In the genomic region with DNA sequence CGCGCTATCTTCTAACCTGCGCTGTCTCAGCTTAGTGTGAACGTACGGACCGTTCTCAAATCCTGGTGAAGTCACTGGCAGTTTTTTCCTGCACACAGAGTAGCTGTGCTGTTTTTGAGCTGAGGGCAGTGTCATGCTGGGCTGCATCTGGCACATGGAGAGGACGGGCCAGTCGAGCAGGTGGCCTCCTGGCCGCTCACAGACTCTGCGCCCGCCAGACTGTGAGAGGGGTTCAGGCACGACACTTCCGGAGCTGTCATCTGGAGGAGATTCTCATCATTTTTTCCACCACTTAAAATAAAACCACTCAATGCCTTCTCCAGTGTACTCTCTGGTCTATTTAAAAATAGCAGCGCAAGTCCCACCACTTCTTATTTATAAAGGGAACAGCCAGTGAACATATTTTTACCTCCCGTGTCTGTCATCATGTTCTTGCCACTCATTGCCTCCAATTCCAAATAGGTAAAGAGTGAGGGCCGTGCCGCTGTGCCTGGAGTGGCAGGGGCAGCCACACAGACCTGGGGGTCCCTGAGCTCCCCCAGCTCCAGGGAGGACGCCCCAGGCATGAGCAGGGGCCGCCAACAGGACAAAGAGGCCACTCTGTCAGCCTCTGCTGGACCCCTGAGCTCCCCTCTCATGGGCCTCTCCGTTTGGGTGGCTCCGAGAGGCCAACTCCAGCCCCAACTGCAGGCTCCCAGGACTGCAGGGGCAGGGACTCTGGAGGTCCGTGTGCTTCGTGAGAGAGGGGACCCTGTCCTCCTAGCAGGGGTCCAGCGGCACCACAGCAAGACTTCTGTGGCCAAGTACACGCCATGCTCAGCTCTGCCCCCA, we compare ENCODE assay signal across 13 cellular contexts. TPM values are rescaled to one million over a fixed set of nuclear protein-coding genes. Genes with fewer than 3 reads are reported as not detected.
DNase-seq lines count a peak whose midpoint lies in the region; ATAC-seq and FAIRE-seq lines count a peak whose summit lies in the region.
"Had no signal": no experiment of that assay in that cellular context is flagged by ENCODE, and none has a peak within 500 bp of the region (broad histone marks: within the 10 kb centered on the region; RNA-seq: fewer than 3 reads in every experiment).

No MANE protein-coding gene starts in this region.

- H2BK15ac ChIP-seq in mesendoderm (replicated peaks; ENCODE audit: low read depth): no peak overlapping the region

- H3K27ac ChIP-seq in mesendoderm (ENCODE audit: low read depth, low read length): no peak overlapping the region
- H3K27ac ChIP-seq: breast epithelium, esophagus squamous epithelium, upper lobe of left lung had no signal

- no peak for ATAC-seq in HG02852 (IDR thresholded peaks at IDR 0.05; ENCODE audit: unreplicated experiment)

- H3K4me1 ChIP-seq in mesendoderm (ENCODE audit: control insufficient read depth, low read depth, low read length): peaks cover 3% of the 10 kb centered on the region
- H3K4me1 ChIP-seq: breast epithelium, esophagus squamous epithelium had no signal

- no peaks in the 10 kb centered on the region for H3K36me3 ChIP-seq in mesendoderm (ENCODE audit: control insufficient read depth, insufficient read depth, low read length)
- H3K36me3 ChIP-seq: breast epithelium, esophagus squamous epithelium, upper lobe of left lung had no signal

- H3K18ac ChIP-seq in mesendoderm (ENCODE audit: low read length): no peak overlapping the region

- H4K5ac ChIP-seq in mesendoderm (ENCODE audit: low read length): no peak overlapping the region

- no peak overlapping the region for H2BK120ac ChIP-seq in mesendoderm (ENCODE audit: low read depth, low read length)

- WGBS in mesendoderm (ENCODE audit: extremely low coverage, insufficient coverage, low lambda C conversion rate): no CpG with 5 or more reads among the region's 25 CpGs

- H2BK5ac ChIP-seq in mesendoderm (ENCODE audit: low read length): no peak overlapping the region

- no peak overlapping the region for H3K56ac ChIP-seq in mesendoderm (ENCODE audit: low read length)

- FAIRE-seq in RCC 7860 (lab: Jason Lieb, UNC): no peak
- FAIRE-seq: G401.6 had no signal

- no peaks in the 10 kb centered on the region for H3K27me3 ChIP-seq in mesendoderm (ENCODE audit: insufficient read depth, low read length, poor library complexity)
- H3K27me3 ChIP-seq: upper lobe of left lung had no signal

- H3K4me3 ChIP-seq in mesendoderm (ENCODE audit: low read length): no peak overlapping the region
- H3K4me3 ChIP-seq: breast epithelium, esophagus squamous epithelium, upper lobe of left lung had no signal

- H4K8ac ChIP-seq in mesendoderm (ENCODE audit: low read depth, low read length): no peak overlapping the region

- H3K4me2 ChIP-seq in mesendoderm (ENCODE audit: low read length): no peak overlapping the region

- H3K23ac ChIP-seq in mesendoderm (ENCODE audit: low read length): peak overlapping the region; percentile 66

- H3K4ac ChIP-seq in mesendoderm (ENCODE audit: low read depth, low read length): no peak overlapping the region

- peak; percentile 38 for DNase-seq in AG08395 (ENCODE audit: low spot score)
- peak; percentile 63 for DNase-seq in MV-4-11 (lab: John Stamatoyannopoulos, UW)
- DNase-seq in cerebellar cortex (ENCODE audit: low spot score): peak; percentile 94
- no peak for DNase-seq in mesendoderm
- no peak for DNase-seq in stimulated activated CD4-positive, alpha-beta T cell treated with anti-CD3 and anti-CD28 coated beads, Interleukin-4, amount 100 ng/mL, for 4 hours
- no peak for DNase-seq in NCI-H2196 treated with DMSO at 0.1 percent for 48 hours (lab: John Stamatoyannopoulos, UW; ENCODE audit: unreplicated experiment)
- DNase-seq in RCC 7860 (ENCODE audit: low spot score): no peak
- DNase-seq: activated CD4-positive, alpha-beta T cell treated with anti-CD3 and anti-CD28 coated beads for 48 hours; esophagus squamous epithelium had no signal

- H3K79me1 ChIP-seq in mesendoderm (ENCODE audit: low read length): no peaks in the 10 kb centered on the region

- no peak overlapping the region for H3K9ac ChIP-seq in mesendoderm (ENCODE audit: low read length)

- no peak overlapping the region for H2AK5ac ChIP-seq in mesendoderm (ENCODE audit: low read length)

- H3K79me2 ChIP-seq in mesendoderm (ENCODE audit: control insufficient read depth, insufficient read depth, low read length): no peaks in the 10 kb centered on the region

RNA-seq across cellular contexts. Expression of a gene that starts 36.9 kb away (rescaled TPM):
- 13.4 TPM for polyA plus RNA-seq in mesendoderm (2013, experiment 1 of 2)
- 13.8 TPM for polyA plus RNA-seq in mesendoderm (2013, experiment 2 of 2)

RNA-seq across cellular contexts. Expression of a gene that starts 52.5 kb away (rescaled TPM):
- 0.93 TPM for polyA plus RNA-seq in mesendoderm (2013, experiment 1 of 2)
- 1.2 TPM for polyA plus RNA-seq in mesendoderm (2013, experiment 2 of 2)

Comparison
In these comparisons a context has a peak if more than half of its experiments do, and no peak if none do; other contexts are left out.
1. DNase-seq: peak in AG08395 (single experiment), MV-4-11 (single experiment) and cerebellar cortex (single experiment); none in mesendoderm (single experiment), stimulated activated CD4-positive, alpha-beta T cell treated with anti-CD3 and anti-CD28 coated beads, Interleukin-4, amount 100 ng/mL, for 4 hours (0 of 2), NCI-H2196 treated with DMSO at 0.1 percent for 48 hours (single experiment) and RCC 7860 (single experiment).